In genomic region chr4:139576219-139576618, GRCh38 we compare ENCODE assay signal across 25 cellular contexts. TPM values are rescaled to one million over a fixed set of nuclear protein-coding genes. Genes with fewer than 3 reads are reported as not detected.
DNase-seq lines count a peak whose midpoint lies in the region; ATAC-seq and TF ChIP-seq lines count a peak whose summit lies in the region.
"Had no signal": no experiment of that assay in that cellular context is flagged by ENCODE, and none has a peak within 500 bp of the region (broad histone marks: within the 10 kb centered on the region; RNA-seq: fewer than 3 reads in every experiment).

No MANE protein-coding gene starts in this region.

- H3K4ac ChIP-seq in mesendoderm (ENCODE audit: low read depth, low read length) = no peak overlapping the region

- H3K9me3 ChIP-seq in skeletal muscle satellite cell (replicated peaks; ENCODE audit: low read length) = no peaks in the 10 kb centered on the region
- H3K9me3 ChIP-seq in right lobe of liver = no peaks in the 10 kb centered on the region
- no peaks in the 10 kb centered on the region for H3K9me3 ChIP-seq in body of pancreas
- H3K9me3 ChIP-seq: esophagus squamous epithelium, gastrocnemius medialis, left lung, MG63, pancreas, right atrium auricular region had no signal

- no peaks in the 10 kb centered on the region for H3K79me2 ChIP-seq in mesendoderm (ENCODE audit: control insufficient read depth, insufficient read depth, low read length)

- no peak overlapping the region for H2BK120ac ChIP-seq in mesendoderm (ENCODE audit: low read depth, low read length)

- no peak overlapping the region for H3K18ac ChIP-seq in mesendoderm (ENCODE audit: low read length)

- no peak overlapping the region for H3K4me3 ChIP-seq in skeletal muscle satellite cell (ENCODE audit: low read length)
- no peak overlapping the region for H3K4me3 ChIP-seq in mesendoderm (ENCODE audit: low read length)
- H3K4me3 ChIP-seq in right lobe of liver = no peak overlapping the region
- H3K4me3 ChIP-seq in body of pancreas = no peak overlapping the region
- H3K4me3 ChIP-seq: esophagus squamous epithelium, gastrocnemius medialis, left lung, MG63, pancreas, right atrium auricular region had no signal

- no peak overlapping the region for H2BK15ac ChIP-seq in mesendoderm (replicated peaks; ENCODE audit: low read depth)

- H3K4me1 ChIP-seq in skeletal muscle satellite cell (ENCODE audit: control insufficient read depth, insufficient read depth, low read length) (peaks cover 10% of the 10 kb centered on the region), mesendoderm (ENCODE audit: control insufficient read depth, low read depth, low read length) (no peaks in the 10 kb centered on the region), right lobe of liver (no peaks in the 10 kb centered on the region), body of pancreas (peaks cover 3% of the 10 kb centered on the region)
- H3K4me1 ChIP-seq: esophagus squamous epithelium, gastrocnemius medialis, left lung, pancreas, right atrium auricular region had no signal

- TF ChIP-seq CTCF in VCaP (conservative IDR thresholded peaks at IDR 0.05) (no peak), right lobe of liver (IDR thresholded peaks at IDR 0.05) (no peak), body of pancreas (IDR thresholded peaks at IDR 0.05) (no peak)

- no peak overlapping the region for H3K56ac ChIP-seq in mesendoderm (ENCODE audit: low read length)

- DNase-seq in ELR (ENCODE audit: low read depth) (peak; percentile 56), kidney tubule cell (ENCODE audit: low spot score) (peak; percentile 27), mesendoderm (no peak), right lobe of liver (no peak), body of pancreas (no peak)
- DNase-seq: activated B cell treated with CpG ODN at 0.5 μM for 24 hours; activated CD4-positive, alpha-beta T cell treated with anti-CD3 and anti-CD28 coated beads, Interleukin-2, amount 50 U/mL, for 1 hour; activated naive CD8-positive, alpha-beta T cell treated with anti-CD3 and anti-CD28 coated beads, Interleukin-2, amount 50 U/mL, for 24 hours; activated T-cell treated with anti-CD3 and anti-CD28 coated beads, Interleukin-2, amount 50 U/mL, for 4 hours; CD4-positive, alpha-beta T cell; esophagus squamous epithelium; gastrocnemius medialis; left lung; MG63; midbrain; NCI-H2029 treated with DMSO at 0.1 percent for 48 hours; NCI-H226; NCI-H748 treated with DMSO at 0.1 percent for 48 hours; pancreas; stimulated activated CD4-positive, alpha-beta T cell treated with anti-CD3 and anti-CD28 coated beads, Interleukin-4, amount 100 ng/mL, for 4 hours had no signal

- H3K4me2 ChIP-seq in skeletal muscle satellite cell (ENCODE audit: low read length) = no peak overlapping the region
- H3K4me2 ChIP-seq in mesendoderm (ENCODE audit: low read length) = no peak overlapping the region

- ATAC-seq in right lobe of liver (no peak), body of pancreas (no peak)
- ATAC-seq: activated naive CD8-positive, alpha-beta T cell treated with anti-CD3 and anti-CD28 coated beads, Interleukin-2, amount 50 U/mL, for 24 hours; activated T-cell treated with anti-CD3 and anti-CD28 coated beads, Interleukin-2, amount 50 U/mL, for 4 hours; gastrocnemius medialis; left lung; natural killer cell treated with Interleukin-12 subunit alpha and Interleukin-12 subunit beta and Interleukin-15 and Interleukin-18, amount 100 ng/mL, for 72 hours; pancreas; stimulated activated memory B cell treated with anti-CD40 and anti-IgM and Interleukin-4, amounts not matched to agents 10 μg/mL and 1 μg/mL and 100 μg/mL, for 72 hours had no signal

- no peak overlapping the region for H4K5ac ChIP-seq in mesendoderm (ENCODE audit: low read length)

- H3K23ac ChIP-seq in mesendoderm (ENCODE audit: low read length) = no peak overlapping the region

- no peak overlapping the region for H2BK5ac ChIP-seq in mesendoderm (ENCODE audit: low read length)

- H3K36me3 ChIP-seq in skeletal muscle satellite cell (ENCODE audit: insufficient read depth, low read length) (no peaks in the 10 kb centered on the region), mesendoderm (ENCODE audit: control insufficient read depth, insufficient read depth, low read length) (no peaks in the 10 kb centered on the region), right lobe of liver (no peaks in the 10 kb centered on the region), body of pancreas (replicated peaks in 1 of 2; ENCODE audit: insufficient read depth in 1 of 2, low read depth in 2 of 2) (no peaks in the 10 kb centered on the region)
- H3K36me3 ChIP-seq: esophagus squamous epithelium, gastrocnemius medialis, left lung, MG63, pancreas, right atrium auricular region had no signal

- H3K9ac ChIP-seq in skeletal muscle satellite cell (ENCODE audit: low read depth, low read length) (peak overlapping the region; percentile 13), mesendoderm (ENCODE audit: low read length) (no peak overlapping the region)

- H3K79me1 ChIP-seq in mesendoderm (ENCODE audit: low read length) = no peaks in the 10 kb centered on the region

- TF ChIP-seq POLR2A in right lobe of liver (IDR thresholded peaks at IDR 0.05) = no peak
- TF ChIP-seq POLR2A in body of pancreas (IDR thresholded peaks at IDR 0.05) = no peak

- H3K27me3 ChIP-seq in skeletal muscle satellite cell (ENCODE audit: control insufficient read depth, insufficient read depth, low read length) (peaks cover 13% of the 10 kb centered on the region), mesendoderm (ENCODE audit: insufficient read depth, low read length, poor library complexity) (no peaks in the 10 kb centered on the region), right lobe of liver (no peaks in the 10 kb centered on the region), body of pancreas (no peaks in the 10 kb centered on the region)
- H3K27me3 ChIP-seq: esophagus squamous epithelium, gastrocnemius medialis, left lung, MG63, pancreas, right atrium auricular region had no signal

- no peak overlapping the region for H2AK5ac ChIP-seq in mesendoderm (ENCODE audit: low read length)

- H3K27ac ChIP-seq in VCaP (0 out of 2 replicates have a peak overlapping the region, but pooled peaks have one; percentile 5), mesendoderm (ENCODE audit: low read depth, low read length) (no peak overlapping the region), right lobe of liver (no peak overlapping the region), body of pancreas (peak overlapping the region in 1 of 4 donors; percentile 34)
- H3K27ac ChIP-seq: esophagus squamous epithelium, gastrocnemius medialis, left lung, pancreas, right atrium auricular region had no signal

- intact Hi-C loops in right lobe of liver (cut with DNase I) = no loop called here
- intact Hi-C loops in body of pancreas (cut with DNase I) = no loop called here

- WGBS in mesendoderm (ENCODE audit: extremely low coverage, insufficient coverage, low lambda C conversion rate) = no CpG with 5 or more reads among the region's 5 CpGs
- 92% methylated on average over 3 of the region's 5 CpGs for WGBS in right lobe of liver (ENCODE audit: insufficient coverage, low coverage, low lambda C conversion rate, missing lambda C conversion rate)
- 83 to 87% methylated on average over 5 of the region's 5 CpGs for WGBS in body of pancreas, 2 donors

- H4K8ac ChIP-seq in mesendoderm (ENCODE audit: low read depth, low read length) = no peak overlapping the region

RNA-seq across cellular contexts. Expression of gene SETD7, which starts 20.2 kb away (rescaled TPM):
- total RNA-seq in skeletal muscle satellite cell (2012; rRNA removed) = 72.5 and 78.6 TPM in 2 replicates
- polyA plus RNA-seq in mesendoderm (2013, experiment 1 of 2) = 10.1 TPM
- polyA plus RNA-seq in mesendoderm (2013, experiment 2 of 2) = 9.5 TPM
- total RNA-seq in right lobe of liver = 10 to 100 TPM; 31.6 to 53.7 (median 45.4) TPM
- 10 to 100 TPM; 21.8 to 34.8 TPM for total RNA-seq in body of pancreas

Comparison
In these comparisons a context has a peak if more than half of its experiments do, and no peak if none do; other contexts are left out.
1. DNase-seq: peak in ELR (single experiment) and kidney tubule cell (single experiment); none in mesendoderm (single experiment), right lobe of liver (0 of 3) and body of pancreas (0 of 4).